In the genomic region with DNA sequence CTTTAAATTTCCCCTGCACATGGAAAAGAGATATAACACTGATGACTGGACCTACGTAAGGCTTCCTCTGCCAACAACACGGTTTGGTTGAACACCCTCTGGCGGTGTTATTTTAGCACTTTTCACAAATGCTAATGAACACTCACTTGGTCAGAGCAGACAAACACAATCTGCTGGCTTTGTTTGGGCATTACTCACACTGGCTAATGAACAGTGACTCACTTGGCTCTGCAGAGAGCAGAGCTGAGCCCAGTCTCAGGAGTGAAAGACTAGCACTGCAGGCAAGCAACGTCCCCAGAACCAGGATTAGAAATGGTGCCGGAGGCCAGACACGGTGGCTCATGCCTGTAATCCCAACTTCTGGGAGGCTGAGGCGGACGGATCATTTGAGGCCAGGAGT, we compare ENCODE assay signal across 13 cellular contexts.
DNase-seq lines count a peak whose midpoint lies in the region; ATAC-seq and TF ChIP-seq lines count a peak whose summit lies in the region.
"Had no signal": no experiment of that assay in that cellular context is flagged by ENCODE, and none has a peak within 500 bp of the region (broad histone marks: within the 10 kb centered on the region; RNA-seq: fewer than 3 reads in every experiment).

No MANE protein-coding gene starts in this region.

- ATAC-seq in thoracic aorta (ENCODE audit: insufficient number of reproducible peaks, low FRiP score, low read depth) (peak; percentile 99), HG02970 (IDR thresholded peaks at IDR 0.05; ENCODE audit: low FRiP score, unreplicated experiment) (no peak)
- ATAC-seq in effector memory CD8-positive, alpha-beta T cell (replicated peaks) = no peak

- peak overlapping the region; percentile 33 to 52 for H3K27ac ChIP-seq in breast epithelium
- H3K27ac ChIP-seq in thoracic aorta = peak overlapping the region; percentile 54 to 57
- H3K27ac ChIP-seq: 22Rv1, spleen, upper lobe of left lung had no signal

- H3K9me3 ChIP-seq in breast epithelium (no peaks in the 10 kb centered on the region), thoracic aorta (no peaks in the 10 kb centered on the region)
- H3K9me3 ChIP-seq: spleen, upper lobe of left lung had no signal

- no peaks in the 10 kb centered on the region for H3K36me3 Mint-ChIP-seq in effector memory CD8-positive, alpha-beta T cell (ENCODE audit: insufficient read depth)

- H3K36me3 ChIP-seq in breast epithelium = no peaks in the 10 kb centered on the region
- no peaks in the 10 kb centered on the region for H3K36me3 ChIP-seq in thoracic aorta
- H3K36me3 ChIP-seq: upper lobe of left lung had no signal

- intact Hi-C loops in breast epithelium (cut with DNase I; ENCODE audit: low total_unique reads) = no loop called here
- intact Hi-C loops in posterior vena cava (cut with DNase I) = loop anchor here in 1 of 2 donors (10.0 kb wide), 1 partner anchor 191 kb away; no protein-coding TSS in a partner anchor

- H3K4me1 Mint-ChIP-seq in effector memory CD8-positive, alpha-beta T cell (ENCODE audit: low read depth in 2 of 2) = no peaks in the 10 kb centered on the region

- H3K27me3 ChIP-seq in breast epithelium (no peaks in the 10 kb centered on the region), thoracic aorta (replicated peaks; ENCODE audit: insufficient read depth) (no peaks in the 10 kb centered on the region)
- H3K27me3 ChIP-seq: spleen, upper lobe of left lung had no signal

- no peaks in the 10 kb centered on the region for H3K9me3 Mint-ChIP-seq in effector memory CD8-positive, alpha-beta T cell

- H3K27ac Mint-ChIP-seq in effector memory CD8-positive, alpha-beta T cell = no peak overlapping the region

- H3K4me1 ChIP-seq in breast epithelium (no peaks in the 10 kb centered on the region), thoracic aorta (ENCODE audit: control insufficient read depth in 1 of 2, low read depth in 2 of 2) (peaks cover 11 to 50% of the 10 kb centered on the region in 2 donors)
- H3K4me1 ChIP-seq: spleen, upper lobe of left lung had no signal

- TF ChIP-seq CTCF in breast epithelium (IDR thresholded peaks at IDR 0.05) (no peak), thoracic aorta (IDR thresholded peaks at IDR 0.05) (peak; percentile 16)

- DNase-seq in DMS53 (lab: John Stamatoyannopoulos, UW) (peak; percentile 56), DMS53 treated with DMSO at 0.1 percent for 48 hours (lab: John Stamatoyannopoulos, UW; ENCODE audit: unreplicated experiment) (no peak), breast epithelium (ENCODE audit: low spot score in 2 of 2) (peak; percentile 38 to 57), hypothalamus (lab: John Stamatoyannopoulos, UW) (peak in 28 of 51 donors; percentile 6 to 72 (median 34)), thoracic aorta (ENCODE audit: low spot score) (peak; percentile 61), posterior vena cava (ENCODE audit: low spot score) (no peak)
- DNase-seq in effector memory CD8-positive, alpha-beta T cell = no peak
- DNase-seq: activated CD8-positive, alpha-beta memory T cell treated with anti-CD3 and anti-CD28 coated beads for 24 hours; NCI-H510A; spleen; upper lobe of left lung had no signal

- H3K27me3 Mint-ChIP-seq in effector memory CD8-positive, alpha-beta T cell = peaks cover 2 to 38% of the 10 kb centered on the region in 2 donors

- no peak overlapping the region for H3K4me3 Mint-ChIP-seq in effector memory CD8-positive, alpha-beta T cell

- H3K4me3 ChIP-seq in breast epithelium = no peak overlapping the region
- H3K4me3 ChIP-seq in thoracic aorta = no peak overlapping the region
- H3K4me3 ChIP-seq: spleen, upper lobe of left lung had no signal

- TF ChIP-seq POLR2A in breast epithelium (IDR thresholded peaks at IDR 0.05) = no peak

Comparison
In these comparisons a context has a peak if more than half of its experiments do, and no peak if none do; other contexts are left out.
1. DNase-seq: peak in DMS53 (single experiment), breast epithelium (2 of 2), hypothalamus (28 of 51) and thoracic aorta (single experiment); none in DMS53 treated with DMSO at 0.1 percent for 48 hours (single experiment), effector memory CD8-positive, alpha-beta T cell (0 of 3) and posterior vena cava (single experiment).